In the genomic region with DNA sequence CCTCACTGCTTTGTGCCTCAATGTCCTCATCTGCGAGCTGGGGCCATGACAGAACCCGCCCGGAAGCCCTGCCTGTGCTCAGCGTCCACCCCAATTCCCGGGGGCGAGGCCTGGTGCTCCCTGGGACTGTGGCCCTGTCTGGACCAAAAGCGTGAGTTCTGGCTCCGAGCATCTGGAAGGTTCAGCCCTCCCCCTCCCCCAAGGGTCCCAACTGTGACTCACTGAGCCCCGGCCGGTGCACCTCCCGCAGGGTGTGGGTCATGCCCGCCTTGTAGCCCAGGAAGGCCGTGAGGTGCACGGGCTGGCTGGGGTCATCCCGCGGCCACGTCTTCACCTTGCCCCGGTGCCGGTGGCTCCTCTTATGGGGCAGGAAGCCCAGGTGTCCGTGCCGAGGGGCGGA, we compare ENCODE assay signal across 28 cellular contexts. TPM values are rescaled to one million over a fixed set of nuclear protein-coding genes. Genes with fewer than 3 reads are reported as not detected.
"Had no signal": no experiment of that assay in that cellular context is flagged by ENCODE, and none has a peak within 500 bp of the region (broad histone marks: within the 10 kb centered on the region; RNA-seq: fewer than 3 reads in every experiment).

No MANE protein-coding gene starts in this region.

- H3K9me3 ChIP-seq: adrenal gland, breast epithelium, esophagus muscularis mucosa had no signal

- FAIRE-seq: astrocyte, keratinocyte had no signal

- ATAC-seq: activated naive CD4-positive, alpha-beta T cell treated with anti-CD3 and anti-CD28 coated beads, Interleukin-2, amount 50 U/mL, for 72 hours; activated T-cell treated with anti-CD3 and anti-CD28 coated beads, Interleukin-2, amount 50 U/mL, for 72 hours; naive thymus-derived CD4-positive, alpha-beta T cell had no signal

- H3K27me3 ChIP-seq: adrenal gland, breast epithelium, esophagus muscularis mucosa had no signal

- H3K9me3 Mint-ChIP-seq: activated naive CD4-positive, alpha-beta T cell treated with anti-CD3 and anti-CD28 coated beads, Interleukin-2, amount 50 U/mL, for 72 hours; activated T-cell treated with anti-CD3 and anti-CD28 coated beads, Interleukin-2, amount 50 U/mL, for 72 hours; naive thymus-derived CD4-positive, alpha-beta T cell had no signal

- H3K36me3 Mint-ChIP-seq: activated naive CD4-positive, alpha-beta T cell treated with anti-CD3 and anti-CD28 coated beads, Interleukin-2, amount 50 U/mL, for 72 hours; naive thymus-derived CD4-positive, alpha-beta T cell had no signal

- H3K27ac ChIP-seq: adrenal gland, breast epithelium, esophagus muscularis mucosa, parathyroid adenoma, VCaP had no signal

- H3K4me3 ChIP-seq: adrenal gland, breast epithelium, esophagus muscularis mucosa had no signal

- H3K36me3 ChIP-seq: adrenal gland, breast epithelium, esophagus muscularis mucosa had no signal

- DNase-seq: activated CD4-positive, alpha-beta T cell treated with anti-CD3 and anti-CD28 coated beads for 1 hour; activated CD8-positive, alpha-beta memory T cell treated with anti-CD3 and anti-CD28 coated beads for 24 hours; activated CD8-positive, alpha-beta memory T cell treated with anti-CD3 and anti-CD28 coated beads, Interleukin-2, amount 50 U/mL, for 48 hours; activated effector memory CD4-positive, alpha-beta T cell treated with anti-CD3 and anti-CD28 coated beads, Interleukin-2, amount 50 U/mL, for 16 hours; activated T-cell treated with anti-CD3 and anti-CD28 coated beads, Interleukin-2, amount 50 U/mL, for 72 hours; cerebellar nuclear complex; effector CD4-positive, alpha-beta T cell; hypothalamus; mesenchymal stem cell; naive thymus-derived CD4-positive, alpha-beta T cell; stimulated activated CD4-positive, alpha-beta T cell treated with anti-CD3 and anti-CD28 coated beads, Interleukin-12 subunit alpha, Interleukin-12 subunit beta, amount 100 ng/mL, for 4 hours; stimulated activated CD4-positive, alpha-beta T cell treated with anti-CD3 and anti-CD28 coated beads, Interleukin-1b, Interleukin-23, amount 100 ng/mL, for 48 hours; stimulated activated CD8-positive, alpha-beta memory T cell treated with anti-CD3 and anti-CD28 coated beads, Interleukin-4, amount 100 ng/mL, for 48 hours; stimulated activated naive CD4-positive, alpha-beta T cell; SW 1271; T-helper 2 cell had no signal

- H3K27ac Mint-ChIP-seq: activated naive CD4-positive, alpha-beta T cell treated with anti-CD3 and anti-CD28 coated beads, Interleukin-2, amount 50 U/mL, for 72 hours; activated T-cell treated with anti-CD3 and anti-CD28 coated beads, Interleukin-2, amount 50 U/mL, for 72 hours; naive thymus-derived CD4-positive, alpha-beta T cell had no signal

- H3K4me1 ChIP-seq: adrenal gland, breast epithelium, parathyroid adenoma had no signal

- H3K4me3 Mint-ChIP-seq: activated T-cell treated with anti-CD3 and anti-CD28 coated beads, Interleukin-2, amount 50 U/mL, for 72 hours; naive thymus-derived CD4-positive, alpha-beta T cell had no signal

- H3K4me1 Mint-ChIP-seq: naive thymus-derived CD4-positive, alpha-beta T cell had no signal

RNA-seq across cellular contexts. Expression of a gene that starts 0.8 kb away (rescaled TPM):
- total RNA-seq: activated naive CD4-positive, alpha-beta T cell treated with anti-CD3 and anti-CD28 coated beads, Interleukin-2, amount 50 U/mL, for 72 hours; astrocyte; breast epithelium; esophagus muscularis mucosa; glomerular endothelial cell; liver; mucosa of gallbladder; naive thymus-derived CD4-positive, alpha-beta T cell had no signal
- polyA plus RNA-seq: naive thymus-derived CD4-positive, alpha-beta T cell; urinary bladder had no signal

RNA-seq across cellular contexts. Expression of a gene that starts 12.9 kb away (rescaled TPM):
- total RNA-seq: astrocyte, esophagus muscularis mucosa, glomerular endothelial cell, liver, mucosa of gallbladder, urinary bladder had no signal
- polyA plus RNA-seq: keratinocyte; liver; naive thymus-derived CD4-positive, alpha-beta T cell; urinary bladder had no signal
